ENCODE assay signal across 13 cellular contexts in genomic region chr3:195802795-195803194, GRCh38. TPM values are rescaled to one million over a fixed set of nuclear protein-coding genes. Genes with fewer than 3 reads are reported as not detected.
DNase-seq lines count a peak whose midpoint lies in the region; ATAC-seq and TF ChIP-seq lines count a peak whose summit lies in the region.
"Had no signal": no experiment of that assay in that cellular context is flagged by ENCODE, and none has a peak within 500 bp of the region (broad histone marks: within the 10 kb centered on the region; RNA-seq: fewer than 3 reads in every experiment).

No MANE protein-coding gene starts in this region.

- no peaks in the 10 kb centered on the region for H3K36me3 ChIP-seq in upper lobe of right lung
- H3K36me3 ChIP-seq in aorta (ENCODE audit: control insufficient read depth in 1 of 2, insufficient read depth in 2 of 2, low read length in 1 of 2): no peaks in the 10 kb centered on the region

- no peak for DNase-seq in activated naive CD8-positive, alpha-beta T cell treated with anti-CD3 and anti-CD28 coated beads, Interleukin-2, amount 10 ng/mL, durations not matched to agents 7 days and 5 days
- no peak for DNase-seq in activated naive CD8-positive, alpha-beta T cell treated with anti-CD3 and anti-CD28 coated beads for 36 hours
- DNase-seq in activated CD8-positive, alpha-beta T cell treated with anti-CD3 and anti-CD28 coated beads for 36 hours: no peak
- DNase-seq in immature natural killer cell (peak; percentile 30 to 49 (median 42)), upper lobe of right lung (no peak), aorta (no peak)
- DNase-seq: IMR-90, NCI-H69, T-helper 9 cell had no signal

- peaks cover 10% of the 10 kb centered on the region for H3K9me3 Mint-ChIP-seq in activated naive CD8-positive, alpha-beta T cell treated with anti-CD3 and anti-CD28 coated beads, Interleukin-2, amount 10 ng/mL, durations not matched to agents 7 days and 5 days
- H3K9me3 Mint-ChIP-seq in activated naive CD8-positive, alpha-beta T cell treated with anti-CD3 and anti-CD28 coated beads for 36 hours: no peaks in the 10 kb centered on the region
- H3K9me3 Mint-ChIP-seq in activated CD8-positive, alpha-beta T cell treated with anti-CD3 and anti-CD28 coated beads for 36 hours: no peaks in the 10 kb centered on the region
- H3K9me3 Mint-ChIP-seq in immature natural killer cell: no peaks in the 10 kb centered on the region

- CTCF ChIA-PET in activated CD8-positive, alpha-beta T cell treated with anti-CD3 and anti-CD28 coated beads for 36 hours (lab: Charles Lee): interaction anchor here (1.3 to 1.8 kb wide), 2 partner anchors 48 to 92 kb away, joined by 6 read pairs; no protein-coding TSS in a partner anchor

- no peak for TF ChIP-seq CTCF in activated CD8-positive, alpha-beta T cell treated with anti-CD3 and anti-CD28 coated beads for 36 hours (IDR thresholded peaks at IDR 0.05)
- no peak for TF ChIP-seq CTCF in upper lobe of right lung (IDR thresholded peaks at IDR 0.05)

- H3K9me3 ChIP-seq in upper lobe of right lung: no peaks in the 10 kb centered on the region
- no peaks in the 10 kb centered on the region for H3K9me3 ChIP-seq in aorta (ENCODE audit: control insufficient read depth, low read length)

- H3K27ac Mint-ChIP-seq in activated naive CD8-positive, alpha-beta T cell treated with anti-CD3 and anti-CD28 coated beads, Interleukin-2, amount 10 ng/mL, durations not matched to agents 7 days and 5 days: peak overlapping the region; percentile 93
- no peak overlapping the region for H3K27ac Mint-ChIP-seq in activated naive CD8-positive, alpha-beta T cell treated with anti-CD3 and anti-CD28 coated beads for 36 hours
- H3K27ac Mint-ChIP-seq in activated CD8-positive, alpha-beta T cell treated with anti-CD3 and anti-CD28 coated beads for 36 hours: no peak overlapping the region
- H3K27ac Mint-ChIP-seq in immature natural killer cell: peak overlapping the region; percentile 85 to 97 (median 92)
- H3K27ac Mint-ChIP-seq: progenitor cell of endocrine pancreas had no signal

- H3K36me3 Mint-ChIP-seq in activated naive CD8-positive, alpha-beta T cell treated with anti-CD3 and anti-CD28 coated beads, Interleukin-2, amount 10 ng/mL, durations not matched to agents 7 days and 5 days: peaks cover 25% of the 10 kb centered on the region
- H3K36me3 Mint-ChIP-seq in activated naive CD8-positive, alpha-beta T cell treated with anti-CD3 and anti-CD28 coated beads for 36 hours: peaks cover 2% of the 10 kb centered on the region
- H3K36me3 Mint-ChIP-seq in activated CD8-positive, alpha-beta T cell treated with anti-CD3 and anti-CD28 coated beads for 36 hours (ENCODE audit: low read depth): no peaks in the 10 kb centered on the region
- peaks cover 0 to 3% (median 0%) of the 10 kb centered on the region in 3 donors for H3K36me3 Mint-ChIP-seq in immature natural killer cell

- intact Hi-C loops in activated CD8-positive, alpha-beta T cell treated with anti-CD3 and anti-CD28 coated beads for 36 hours (cut with micrococcal nuclease): no loop called here
- intact Hi-C loops in upper lobe of right lung (cut with DNase I) (no loop called here), aorta (cut with DNase I) (no loop called here)

- H3K4me3 Mint-ChIP-seq in activated naive CD8-positive, alpha-beta T cell treated with anti-CD3 and anti-CD28 coated beads, Interleukin-2, amount 10 ng/mL, durations not matched to agents 7 days and 5 days: peak overlapping the region; percentile 73
- no peak overlapping the region for H3K4me3 Mint-ChIP-seq in activated naive CD8-positive, alpha-beta T cell treated with anti-CD3 and anti-CD28 coated beads for 36 hours
- H3K4me3 Mint-ChIP-seq in activated CD8-positive, alpha-beta T cell treated with anti-CD3 and anti-CD28 coated beads for 36 hours: peak overlapping the region; percentile 2
- peak overlapping the region; percentile 79 to 90 (median 86) for H3K4me3 Mint-ChIP-seq in immature natural killer cell

- H3K27me3 ChIP-seq in upper lobe of right lung: peaks cover 5% of the 10 kb centered on the region
- H3K27me3 ChIP-seq in aorta (ENCODE audit: control insufficient read depth in 1 of 2, insufficient read depth in 2 of 2, low read length in 1 of 2): no peaks in the 10 kb centered on the region

- ATAC-seq in activated naive CD8-positive, alpha-beta T cell treated with anti-CD3 and anti-CD28 coated beads, Interleukin-2, amount 10 ng/mL, durations not matched to agents 7 days and 5 days (ENCODE audit: low read depth): no peak
- no peak for ATAC-seq in activated CD8-positive, alpha-beta T cell treated with anti-CD3 and anti-CD28 coated beads for 36 hours
- peak; percentile 13 for ATAC-seq in upper lobe of right lung
- ATAC-seq in GM18520 (IDR thresholded peaks at IDR 0.05; ENCODE audit: unreplicated experiment): no peak
- ATAC-seq in aorta (ENCODE audit: low FRiP score): no peak
- no peak for ATAC-seq in GM19397 (IDR thresholded peaks at IDR 0.05; ENCODE audit: unreplicated experiment)

- peaks cover 16% of the 10 kb centered on the region for H3K4me1 ChIP-seq in upper lobe of right lung
- no peaks in the 10 kb centered on the region for H3K4me1 ChIP-seq in aorta (ENCODE audit: control insufficient read depth in 1 of 2, insufficient read depth in 2 of 2, low read length in 2 of 2)

- 17 to 21% methylated on average over 9 of the region's 9 CpGs for WGBS in aorta, 2 donors

- peak overlapping the region; percentile 4 for H3K4me3 ChIP-seq in upper lobe of right lung
- no peak overlapping the region for H3K4me3 ChIP-seq in aorta (ENCODE audit: low read length in 2 of 2)

- peaks cover 2% of the 10 kb centered on the region for H3K27me3 Mint-ChIP-seq in activated naive CD8-positive, alpha-beta T cell treated with anti-CD3 and anti-CD28 coated beads, Interleukin-2, amount 10 ng/mL, durations not matched to agents 7 days and 5 days
- H3K27me3 Mint-ChIP-seq in activated naive CD8-positive, alpha-beta T cell treated with anti-CD3 and anti-CD28 coated beads for 36 hours: peaks cover 50% of the 10 kb centered on the region
- peaks cover 27% of the 10 kb centered on the region for H3K27me3 Mint-ChIP-seq in activated CD8-positive, alpha-beta T cell treated with anti-CD3 and anti-CD28 coated beads for 36 hours
- peaks cover 0 to 16% (median 4%) of the 10 kb centered on the region in 3 donors for H3K27me3 Mint-ChIP-seq in immature natural killer cell (ENCODE audit: low read depth in 3 of 3)

- peaks cover 53% of the 10 kb centered on the region for H3K4me1 Mint-ChIP-seq in activated naive CD8-positive, alpha-beta T cell treated with anti-CD3 and anti-CD28 coated beads, Interleukin-2, amount 10 ng/mL, durations not matched to agents 7 days and 5 days
- H3K4me1 Mint-ChIP-seq in activated naive CD8-positive, alpha-beta T cell treated with anti-CD3 and anti-CD28 coated beads for 36 hours: peaks cover 36% of the 10 kb centered on the region
- H3K4me1 Mint-ChIP-seq in activated CD8-positive, alpha-beta T cell treated with anti-CD3 and anti-CD28 coated beads for 36 hours (ENCODE audit: low read depth): peaks cover 47% of the 10 kb centered on the region
- peaks cover 63 to 67% of the 10 kb centered on the region in 2 donors for H3K4me1 Mint-ChIP-seq in immature natural killer cell

- H3K27ac ChIP-seq in upper lobe of right lung (no peak overlapping the region), aorta (ENCODE audit: low read depth in 1 of 2, low read length in 2 of 2) (no peak overlapping the region)

- POLR2A ChIA-PET in activated naive CD8-positive, alpha-beta T cell treated with anti-CD3 and anti-CD28 coated beads, Interleukin-2, amount 10 ng/mL, durations not matched to agents 7 days and 5 days (lab: Charles Lee): interaction anchor here (1.0 kb wide), 1 partner anchor 55 kb away, joined by 3 read pairs; no protein-coding TSS in a partner anchor
- POLR2A ChIA-PET in activated CD8-positive, alpha-beta T cell treated with anti-CD3 and anti-CD28 coated beads for 36 hours (lab: Charles Lee): no interaction called here

RNA-seq across cellular contexts. Expression of gene MUC4, which starts 8.9 kb away (rescaled TPM):
- total RNA-seq in activated naive CD8-positive, alpha-beta T cell treated with anti-CD3 and anti-CD28 coated beads, Interleukin-2, amount 10 ng/mL, durations not matched to agents 7 days and 5 days: under 1 TPM in 1 of 2 experiments, not detected in 1; 0.06 TPM
- total RNA-seq in activated naive CD8-positive, alpha-beta T cell treated with anti-CD3 and anti-CD28 coated beads for 36 hours: under 1 TPM; 0.08 to 0.14 TPM
- total RNA-seq in activated CD8-positive, alpha-beta T cell treated with anti-CD3 and anti-CD28 coated beads for 36 hours: under 1 TPM; 0.20 to 0.31 TPM
- polyA plus RNA-seq in immature natural killer cell (under 1 TPM in 1 of 3 donors, not detected in 2; 0.06 TPM), aorta (under 1 TPM; 0.08 to 0.25 TPM)
- total RNA-seq in upper lobe of right lung (1.1 TPM), aorta (under 1 TPM in 1 of 2 donors, not detected in 1; 0.06 TPM)
- total RNA-seq: dermis microvascular lymphatic vessel endothelial cell, IMR-90 had no signal
- polyA plus RNA-seq: IMR-90 had no signal

Comparison
In these comparisons a context has a peak if more than half of its experiments do, and no peak if none do; other contexts are left out.
1. H3K27ac Mint-ChIP-seq: peak in activated naive CD8-positive, alpha-beta T cell treated with anti-CD3 and anti-CD28 coated beads, Interleukin-2, amount 10 ng/mL, durations not matched to agents 7 days and 5 days (single experiment) and immature natural killer cell (6 of 6); none in activated naive CD8-positive, alpha-beta T cell treated with anti-CD3 and anti-CD28 coated beads for 36 hours (single experiment) and activated CD8-positive, alpha-beta T cell treated with anti-CD3 and anti-CD28 coated beads for 36 hours (single experiment).
2. DNase-seq: peak in immature natural killer cell (3 of 3); none in activated naive CD8-positive, alpha-beta T cell treated with anti-CD3 and anti-CD28 coated beads, Interleukin-2, amount 10 ng/mL, durations not matched to agents 7 days and 5 days (single experiment), activated naive CD8-positive, alpha-beta T cell treated with anti-CD3 and anti-CD28 coated beads for 36 hours (single experiment), activated CD8-positive, alpha-beta T cell treated with anti-CD3 and anti-CD28 coated beads for 36 hours (single experiment), upper lobe of right lung (single experiment) and aorta (0 of 2).